Comparison of ENCODE assay signal across 8 cellular contexts in the genomic region with DNA sequence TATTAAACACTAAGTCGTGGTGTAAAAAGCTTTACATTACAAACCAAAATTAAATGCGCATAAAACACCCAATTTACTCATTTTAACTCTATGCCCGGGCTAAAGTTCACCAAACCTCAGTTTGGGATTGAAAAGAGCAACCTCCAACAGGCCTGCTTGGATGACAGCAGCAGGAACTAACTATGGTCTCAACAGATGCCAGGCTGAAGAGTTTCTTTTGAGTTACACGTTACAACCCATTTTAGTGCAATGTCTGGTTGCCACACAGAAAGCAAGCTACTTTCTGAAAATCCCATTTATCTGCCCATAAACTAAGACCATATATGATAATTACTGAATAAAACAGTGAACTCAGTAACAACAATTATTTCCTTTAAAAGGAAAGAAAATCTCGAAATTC. TPM values are rescaled to one million over a fixed set of nuclear protein-coding genes. Genes with fewer than 3 reads are reported as not detected.
DNase-seq lines count a peak whose midpoint lies in the region; ATAC-seq and TF ChIP-seq lines count a peak whose summit lies in the region.

No MANE protein-coding gene starts in this region.

- WGBS in sigmoid colon, 2 donors = 8 to 23% methylated on average over 5 of the region's 5 CpGs

- H3K9ac ChIP-seq in PC-3 (ENCODE audit: low read length) = no peak overlapping the region

- no peaks in the 10 kb centered on the region; the same call in 1 of the 2 replicates for H3K79me2 ChIP-seq in PC-3 (ENCODE audit: low read length)

- H3K36me3 ChIP-seq in H7 (replicated peaks; ENCODE audit: control insufficient read depth, insufficient read depth, low read length) (no peaks in the 10 kb centered on the region), PC-3 (ENCODE audit: low read depth, low read length) (no peaks in the 10 kb centered on the region), sigmoid colon (peaks cover 0 to 6% (median 0%) of the 10 kb centered on the region in 4 donors)

- intact Hi-C loops in PC-3 (cut with micrococcal nuclease) = loop anchor here (1.0 to 5.0 kb wide), 3 partner anchors 23 to 335 kb away; no protein-coding TSS in a partner anchor
- intact Hi-C loops in sigmoid colon (cut with DNase I) = loop anchor here (10.0 kb wide), 1 partner anchor 678 kb away; a partner anchor contains a TSS

- H3K9me2 ChIP-seq in PC-3 (replicated peaks; ENCODE audit: low read length) = no peaks in the 10 kb centered on the region

- H3K9me3 ChIP-seq in PC-3 (ENCODE audit: low read length) = no peaks in the 10 kb centered on the region
- H3K9me3 ChIP-seq in sigmoid colon = no peaks in the 10 kb centered on the region

- POLR2A ChIA-PET in PC-3 (lab: Charles Lee; ENCODE audit: unreplicated experiment) = interaction anchor here (0.6 kb wide), 1 partner anchor 1427 kb away, joined by 3 read pairs; no protein-coding TSS in a partner anchor

- TF ChIP-seq CTCF in PC-3 (conservative IDR thresholded peaks at IDR 0.05; ENCODE audit: low read depth, low read length) (no peak), fibroblast of pulmonary artery (IDR thresholded peaks at IDR 0.05; ENCODE audit: low read length, missing control alignments) (no peak), sigmoid colon (IDR thresholded peaks at IDR 0.05) (no peak)

- H3K27ac ChIP-seq in PC-3 (ENCODE audit: low read length) (no peak overlapping the region), sigmoid colon (peak overlapping the region in 3 of 4 donors; percentile 84 to 95 (median 92))

- ATAC-seq in PC-3 (no peak), HG03280 (IDR thresholded peaks at IDR 0.05; ENCODE audit: unreplicated experiment) (no peak), GM21723 (IDR thresholded peaks at IDR 0.05; ENCODE audit: unreplicated experiment) (no peak)

- peak overlapping the region; percentile 91 for H2AFZ ChIP-seq in PC-3 (ENCODE audit: low read length)

- H3K4me2 ChIP-seq in PC-3 (ENCODE audit: low read length) = peak overlapping the region; percentile 98

- H3K4me1 ChIP-seq in PC-3 (ENCODE audit: insufficient read depth, low read length) = peaks cover 23% of the 10 kb centered on the region
- H3K4me1 ChIP-seq in sigmoid colon = peaks cover 0 to 61% (median 36%) of the 10 kb centered on the region in 4 donors

- peaks cover 16% of the 10 kb centered on the region for H3K27me3 ChIP-seq in H7 (ENCODE audit: control insufficient read depth, insufficient read depth, low read length)
- no peaks in the 10 kb centered on the region for H3K27me3 ChIP-seq in PC-3 (ENCODE audit: low read length)
- H3K27me3 ChIP-seq in sigmoid colon = no peaks in the 10 kb centered on the region

- TF ChIP-seq POLR2A in sigmoid colon (IDR thresholded peaks at IDR 0.05) = no peak

- DNase-seq in H7 = no peak
- DNase-seq in PC-3 = no peak
- peak; percentile 10 for DNase-seq in fibroblast of pulmonary artery (ENCODE audit: low read depth)
- no peak for DNase-seq in sigmoid colon
- DNase-seq in GOT3 (lab: John Stamatoyannopoulos, UW) = no peak
- DNase-seq in NCI-H2227 (lab: John Stamatoyannopoulos, UW; ENCODE audit: unreplicated experiment) = no peak

- CTCF ChIA-PET in PC-3 (lab: Charles Lee) = no interaction called here

- H4K20me1 ChIP-seq in PC-3 (ENCODE audit: low read length) = no peaks in the 10 kb centered on the region

- TF ChIP-seq EP300 in sigmoid colon (IDR thresholded peaks at IDR 0.05) = no peak

- no TSS peak for BruUV-seq in PC-3 (replicated peaks; lab: Mats Ljungman, UMichigan)

- H3F3A ChIP-seq in PC-3 (ENCODE audit: low read length, unreplicated experiment) = no peaks in the 10 kb centered on the region

- H3K4me3 ChIP-seq in H7 (ENCODE audit: insufficient read depth, low read depth, low read length) (peak overlapping the region; percentile 3; the same call in 1 of the 2 replicates), PC-3 (ENCODE audit: low read length) (peak overlapping the region; percentile 85), fibroblast of pulmonary artery (replicated peaks; ENCODE audit: low read depth, low read length) (peak overlapping the region; percentile 78), sigmoid colon (peak overlapping the region; percentile 85 to 92 (median 88))

RNA-seq across cellular contexts. Expression of a gene that starts 2.2 kb away (rescaled TPM):
- 7.5 and 8.9 TPM in 2 replicates for total RNA-seq in H7 (2014; rRNA removed; shearing (Covaris generic))
- total RNA-seq in PC-3 (2014; rRNA removed) (15.6 and 28.6 TPM in 2 replicates), sigmoid colon (100 to 1,000 TPM in 2 of 4 donors, 10 to 100 TPM in 2; 56.7 to 135 (median 93.4) TPM)
- 10 to 100 TPM in 1 of 3 donors, 1 to 10 TPM in 2; 5.5 to 24.1 (median 9.0) TPM for polyA plus RNA-seq in sigmoid colon

Comparison
In these comparisons a context has a peak if more than half of its experiments do, and no peak if none do; other contexts are left out.
1. H3K4me3 ChIP-seq: peak in every context shown above with its lines; median percentile 88 in sigmoid colon; 85 in PC-3; 78 in fibroblast of pulmonary artery; 3 in H7.